8 cellular contexts compared by ENCODE assay signal in genomic region chr1:204506091-204506968, GRCh38. TPM values are rescaled to one million over a fixed set of nuclear protein-coding genes. Genes with fewer than 3 reads are reported as not detected.
A peak's percentile ranks its signal among the peaks of the same experiment; 100 is the strongest.
DNase-seq lines count a peak whose midpoint lies in the region; ATAC-seq and TF ChIP-seq lines count a peak whose summit lies in the region.

No MANE protein-coding gene starts in this region.

- H3K9me3 ChIP-seq in neutrophil (no peaks in the 10 kb centered on the region), thoracic aorta (no peaks in the 10 kb centered on the region)

- peak; percentile 76 for ATAC-seq in thoracic aorta (ENCODE audit: insufficient number of reproducible peaks, low FRiP score, low read depth)

- peak overlapping the region; percentile 82 for H3K27ac ChIP-seq in neutrophil
- peak overlapping the region; percentile 83 to 94 for H3K27ac ChIP-seq in thoracic aorta

- H3K27me3 ChIP-seq in H7 (ENCODE audit: control insufficient read depth, insufficient read depth, low read length) (no peaks in the 10 kb centered on the region), neutrophil (no peaks in the 10 kb centered on the region), thoracic aorta (replicated peaks; ENCODE audit: insufficient read depth) (no peaks in the 10 kb centered on the region)

- DNase-seq in DMS79 treated with DMSO at 0.1 percent for 48 hours (lab: John Stamatoyannopoulos, UW) = peak; percentile 83
- DNase-seq in H7 = peak; percentile 27
- peak; percentile 79 for DNase-seq in LoVo (ENCODE audit: low spot score)
- peak; percentile 93 for DNase-seq in RPMI8226
- DNase-seq in activated gamma-delta T cell treated with anti-CD3 and anti-CD28 coated beads, Interleukin-2, amount 50 U/mL, for 16 hours (ENCODE audit: low read depth) = peak; percentile 53
- peak; percentile 87 for DNase-seq in foreskin melanocyte
- no peak for DNase-seq in thoracic aorta (ENCODE audit: low spot score)

- peaks cover 33 to 40% of the 10 kb centered on the region in 2 experiments for H3K4me1 ChIP-seq in neutrophil (ENCODE audit: control insufficient read depth in 1 of 2, insufficient read depth in 1 of 2, low read depth in 1 of 2, low read length in 1 of 2)
- H3K4me1 ChIP-seq in thoracic aorta (ENCODE audit: control insufficient read depth in 1 of 2, low read depth in 2 of 2) = peaks cover 0 to 4% of the 10 kb centered on the region in 2 donors

- H3K36me3 ChIP-seq in H7 (replicated peaks; ENCODE audit: control insufficient read depth, insufficient read depth, low read length) = no peaks in the 10 kb centered on the region
- no peaks in the 10 kb centered on the region for H3K36me3 ChIP-seq in neutrophil
- H3K36me3 ChIP-seq in thoracic aorta = no peaks in the 10 kb centered on the region

- peak overlapping the region; percentile 63 for H3K4me3 ChIP-seq in H7 (ENCODE audit: insufficient read depth, low read depth, low read length)
- H3K4me3 ChIP-seq in neutrophil (ENCODE audit: low read depth in 1 of 2, low read length in 1 of 2) = peak overlapping the region; percentile 34 to 46
- peak overlapping the region; percentile 83 for H3K4me3 ChIP-seq in thoracic aorta

- TF ChIP-seq CTCF in neutrophil (IDR thresholded peaks at IDR 0.05) (no peak), thoracic aorta (IDR thresholded peaks at IDR 0.05) (no peak)

RNA-seq across cellular contexts. Expression of gene MDM4, which starts 9.9 kb away (rescaled TPM):
- 15.9 and 17.6 TPM in 2 replicates for total RNA-seq in H7 (2014; rRNA removed; shearing (Covaris generic))
- total RNA-seq in thoracic aorta = 100 to 1,000 TPM in 1 of 2 donors, 10 to 100 TPM in 1; 79.9 to 126 TPM

RNA-seq across cellular contexts. Expression of gene PIK3C2B, which starts 11.7 kb away (rescaled TPM):
- 14.7 and 18.1 TPM in 2 replicates for total RNA-seq in H7 (2014; rRNA removed; shearing (Covaris generic))
- total RNA-seq in thoracic aorta = 10 to 100 TPM; 34.5 to 44.4 TPM
